ENCODE assay signal across 3 cellular contexts in genomic region chr11:89093806-89094205, GRCh38. TPM values are rescaled to one million over a fixed set of nuclear protein-coding genes. Genes with fewer than 3 reads are reported as not detected.
"Had no signal": no experiment of that assay in that cellular context is flagged by ENCODE, and none has a peak within 500 bp of the region (broad histone marks: within the 10 kb centered on the region; RNA-seq: fewer than 3 reads in every experiment).

No MANE protein-coding gene starts in this region.

RNA-seq across cellular contexts. Expression of gene GRM5, which starts 28.0 kb away (rescaled TPM):
- total RNA-seq: LHCN-M2, MCF 10A, NCI-H460 had no signal
